Comparison of ENCODE assay signal across 9 cellular contexts in genomic region chr17:35170968-35171771, GRCh38. TPM values are rescaled to one million over a fixed set of nuclear protein-coding genes. Genes with fewer than 3 reads are reported as not detected.
DNase-seq lines count a peak whose midpoint lies in the region; ATAC-seq, FAIRE-seq and TF ChIP-seq lines count a peak whose summit lies in the region.
"Had no signal": no experiment of that assay in that cellular context is flagged by ENCODE, and none has a peak within 500 bp of the region (broad histone marks: within the 10 kb centered on the region; RNA-seq: fewer than 3 reads in every experiment).

No MANE protein-coding gene starts in this region.

- no TSS peak for BruUV-seq in Panc1 (replicated peaks; lab: Mats Ljungman, UMichigan)

- H3K27me3 ChIP-seq in Panc1 (ENCODE audit: control insufficient read depth, insufficient read depth, low read length) = no peaks in the 10 kb centered on the region; the same call in 1 of the 2 replicates
- H3K27me3 ChIP-seq: BLaER1 treated with 17β-estradiol and CSF1 and Interleukin-3, amounts not matched to agents 10 nM and 100 nM had no signal

- H3K36me3 ChIP-seq in Panc1 (ENCODE audit: control insufficient read depth, insufficient read depth, low read length) = no peaks in the 10 kb centered on the region
- H3K36me3 ChIP-seq: BLaER1 treated with 17β-estradiol and CSF1 and Interleukin-3, amounts not matched to agents 10 nM and 100 nM had no signal

- H3K4me1 ChIP-seq in Panc1 (ENCODE audit: control insufficient read depth, insufficient read depth, low read length) = no peaks in the 10 kb centered on the region

- H3K4me3 Mint-ChIP-seq in chondrocyte (ENCODE audit: unreplicated experiment) = no peak overlapping the region

- no peaks in the 10 kb centered on the region for H3K36me3 Mint-ChIP-seq in chondrocyte (ENCODE audit: low read depth)

- DNase-seq in DMS79 treated with DMSO at 0.1 percent for 48 hours (lab: John Stamatoyannopoulos, UW) = peak; percentile 6
- no peak for DNase-seq in DMS79 (lab: John Stamatoyannopoulos, UW)
- no peak for DNase-seq in Panc1 (ENCODE audit: low read depth, low spot score)
- DNase-seq in chondrocyte (ENCODE audit: low spot score) = no peak
- peak; percentile 58 for DNase-seq in sciatic nerve (ENCODE audit: low spot score)
- no peak for DNase-seq in RCC 7860 (ENCODE audit: low spot score)

- ATAC-seq in Panc1 (peak; percentile 75; the same call in 1 of the 2 replicates), sciatic nerve (peak; percentile 36), HG02973 (IDR thresholded peaks at IDR 0.05; ENCODE audit: unreplicated experiment) (no peak), HG02852 (IDR thresholded peaks at IDR 0.05; ENCODE audit: unreplicated experiment) (no peak)

- no peaks in the 10 kb centered on the region for H3K9me3 ChIP-seq in Panc1 (ENCODE audit: control insufficient read depth, insufficient read depth, low read depth, low read length)
- H3K9me3 ChIP-seq: BLaER1 treated with 17β-estradiol and CSF1 and Interleukin-3, amounts not matched to agents 10 nM and 100 nM had no signal

- no peak for TF ChIP-seq CTCF in Panc1 (IDR thresholded peaks at IDR 0.05)
- TF ChIP-seq CTCF in chondrocyte (IDR thresholded peaks at IDR 0.05) = peak; percentile 73

- H3K27ac ChIP-seq in Panc1 (ENCODE audit: low read length) = no peak overlapping the region
- H3K27ac ChIP-seq: BLaER1 treated with 17β-estradiol and CSF1 and Interleukin-3, amounts not matched to agents 10 nM and 100 nM had no signal

- CTCF ChIA-PET in Panc1 (lab: Charles Lee) = interaction anchor here (0.7 to 0.8 kb wide), 2 partner anchors 368 to 369 kb away, joined by 8 to 9 read pairs; no protein-coding TSS in a partner anchor

- H3K9me3 Mint-ChIP-seq in chondrocyte (ENCODE audit: low read depth) = no peaks in the 10 kb centered on the region

- in situ Hi-C loops in Panc1 (cut with HindIII; ENCODE audit: low pct_unique_long_range_greater_than_20kb, low sequenced_read_pairs) = no loop called here

- FAIRE-seq in RCC 7860 (lab: Jason Lieb, UNC) = no peak

- intact Hi-C loops in Panc1 (cut with micrococcal nuclease; ENCODE audit: unreplicated experiment) (loop anchor here (1.0 to 10.0 kb wide), 2 partner anchors 124 to 362 kb away; no protein-coding TSS in a partner anchor), sciatic nerve (cut with DNase I) (no loop called here)

- no peak overlapping the region for H3K4me3 ChIP-seq in Panc1 (ENCODE audit: low read depth in 2 of 2, low read length in 2 of 2)
- H3K4me3 ChIP-seq: BLaER1 treated with 17β-estradiol and CSF1 and Interleukin-3, amounts not matched to agents 10 nM and 100 nM had no signal

- no peaks in the 10 kb centered on the region for H3K4me1 Mint-ChIP-seq in chondrocyte (ENCODE audit: low read depth)

- POLR2A ChIA-PET in Panc1 (lab: Charles Lee) = interaction anchor here (0.7 kb wide), 2 partner anchors 287 to 343 kb away, joined by 3 to 11 read pairs; no protein-coding TSS in a partner anchor

- H3K27ac Mint-ChIP-seq in chondrocyte (ENCODE audit: unreplicated experiment) = no peak overlapping the region

- H3K27me3 Mint-ChIP-seq in chondrocyte (ENCODE audit: low read depth) = peaks cover 9% of the 10 kb centered on the region

RNA-seq across cellular contexts. Expression of gene SLC35G3, which starts 23.0 kb away (rescaled TPM):
- total RNA-seq in Panc1 (2021; ENCODE audit: unreplicated experiment) (not detected), chondrocyte (not detected in 3 replicates), sciatic nerve (not detected)
- polyA plus RNA-seq in Panc1 (2012; ENCODE audit: insufficient read length) = not detected

RNA-seq across cellular contexts. Expression of gene UNC45B, which starts 23.6 kb away (rescaled TPM):
- total RNA-seq in Panc1 (2021; ENCODE audit: unreplicated experiment) (not detected), chondrocyte (not detected in 3 replicates), sciatic nerve (0.04 TPM)
- polyA plus RNA-seq in Panc1 (2012; ENCODE audit: insufficient read length) = not detected

RNA-seq across cellular contexts. Expression of gene NLE1, which starts 29.1 kb away (rescaled TPM):
- total RNA-seq in Panc1 (2021; ENCODE audit: unreplicated experiment) (35.5 TPM), chondrocyte (10.2 to 12.7 TPM (median 12.0 TPM) in 3 replicates), sciatic nerve (13.5 TPM)
- polyA plus RNA-seq in Panc1 (2012; ENCODE audit: insufficient read length) = 46.4 TPM

RNA-seq across cellular contexts. Expression of gene FNDC8, which starts 49.8 kb away (rescaled TPM):
- total RNA-seq in Panc1 (2021; ENCODE audit: unreplicated experiment) (not detected), chondrocyte (not detected in 3 replicates), sciatic nerve (not detected)
- polyA plus RNA-seq in Panc1 (2012; ENCODE audit: insufficient read length) = not detected

RNA-seq across cellular contexts. Expression of gene RAD51D, which starts 51.5 kb away (rescaled TPM):
- total RNA-seq in Panc1 (2021; ENCODE audit: unreplicated experiment) = 25.9 TPM
- polyA plus RNA-seq in Panc1 (2012; ENCODE audit: insufficient read length) = 14.1 TPM
- total RNA-seq in chondrocyte = 11.1 to 13.4 TPM (median 11.2 TPM) in 3 replicates
- 16.9 TPM for total RNA-seq in sciatic nerve

Comparison
In these comparisons a context has a peak if more than half of its experiments do, and no peak if none do; other contexts are left out.
1. DNase-seq: peak in DMS79 treated with DMSO at 0.1 percent for 48 hours (single experiment) and sciatic nerve (single experiment); none in DMS79 (single experiment), Panc1 (single experiment), chondrocyte (single experiment) and RCC 7860 (single experiment).
2. ATAC-seq: peak in Panc1 (single experiment) and sciatic nerve (single experiment); none in HG02973 (single experiment) and HG02852 (single experiment).